17 cellular contexts compared by ENCODE assay signal in genomic region chr4:103026868-103027267, GRCh38. TPM values are rescaled to one million over a fixed set of nuclear protein-coding genes. Genes with fewer than 3 reads are reported as not detected.
DNase-seq lines count a peak whose midpoint lies in the region; ATAC-seq, FAIRE-seq and TF ChIP-seq lines count a peak whose summit lies in the region.
"Had no signal": no experiment of that assay in that cellular context is flagged by ENCODE, and none has a peak within 500 bp of the region (broad histone marks: within the 10 kb centered on the region; RNA-seq: fewer than 3 reads in every experiment).

No MANE protein-coding gene starts in this region.

- H2BK20ac ChIP-seq in IMR-90 (ENCODE audit: low read depth, low read length), result no peak overlapping the region

- no peak overlapping the region for H2AFZ ChIP-seq in IMR-90 (replicated peaks; ENCODE audit: low read length, poor library complexity)

- H3K9me3 ChIP-seq in IMR-90 (ENCODE audit: control insufficient read depth, insufficient read depth, low read length) (no peaks in the 10 kb centered on the region), small intestine (ENCODE audit: control insufficient read depth, low read depth) (no peaks in the 10 kb centered on the region)
- H3K9me3 ChIP-seq: A549, BE2C had no signal

- intact Hi-C loops in IMR-90 (cut with micrococcal nuclease), result no loop called here

- H3K4ac ChIP-seq in IMR-90 (ENCODE audit: low read depth, low read length), result no peak overlapping the region

- H2BK15ac ChIP-seq in IMR-90 (ENCODE audit: low read depth, low read length), result no peak overlapping the region

- H3K4me3 ChIP-seq in IMR-90 (ENCODE audit: insufficient read depth, low read depth, low read length), result no peak overlapping the region
- no peak overlapping the region for H3K4me3 ChIP-seq in fibroblast of mammary gland (ENCODE audit: control insufficient read depth, low read depth, low read length)
- H3K4me3 ChIP-seq in small intestine (ENCODE audit: low read depth in 1 of 2, low read length in 2 of 2), result no peak overlapping the region
- H3K4me3 ChIP-seq: A549 had no signal

- H3K27ac ChIP-seq in IMR-90 (ENCODE audit: insufficient read depth, low read length) (no peak overlapping the region), small intestine (ENCODE audit: low read depth in 1 of 2, low read length in 1 of 2) (no peak overlapping the region)
- H3K27ac ChIP-seq: A549, C4-2B had no signal

- no CpG with 5 or more reads among the region's 1 CpG for WGBS in IMR-90 (ENCODE audit: extremely low coverage in 2 of 2, insufficient read length in 1 of 2), 2 experiments
- WGBS in small intestine, 3 donors, result 97 to 100% (median 100%) methylated on average over 1 of the region's 1 CpG

- H3K4me2 ChIP-seq in IMR-90 (ENCODE audit: low read depth, low read length), result no peak overlapping the region
- H3K4me2 ChIP-seq: A549 had no signal

- H3K4me1 ChIP-seq in IMR-90 (ENCODE audit: control insufficient read depth, insufficient read depth, low read length), result no peaks in the 10 kb centered on the region
- peaks cover 0 to 2% of the 10 kb centered on the region in 2 donors for H3K4me1 ChIP-seq in small intestine (ENCODE audit: control insufficient read depth in 2 of 2, insufficient read depth in 1 of 2, low read depth in 1 of 2, low read length in 1 of 2)
- H3K4me1 ChIP-seq: A549, BE2C had no signal

- no peak overlapping the region for H3K23ac ChIP-seq in IMR-90 (ENCODE audit: low read depth, low read length)

- H3K27me3 ChIP-seq in IMR-90 (ENCODE audit: control insufficient read depth, insufficient read depth, low read length), result no peaks in the 10 kb centered on the region
- H3K27me3 ChIP-seq in small intestine (ENCODE audit: control insufficient read depth in 2 of 2, insufficient read depth in 2 of 2, low read length in 2 of 2), result no peaks in the 10 kb centered on the region
- H3K27me3 ChIP-seq: BE2C had no signal

- TF ChIP-seq RAD21 in IMR-90 (IDR thresholded peaks at IDR 0.05; ENCODE audit: low read length), result no peak

- POLR2A ChIA-PET in IMR-90 (lab: Charles Lee; ENCODE audit: unreplicated experiment), result no interaction called here

- no peak overlapping the region for H2BK120ac ChIP-seq in IMR-90 (ENCODE audit: low read depth, low read length)

- peak; percentile 13 for DNase-seq in IMR-90
- peak; percentile 21 for DNase-seq in amniotic epithelial cell (ENCODE audit: low read depth)
- DNase-seq in fibroblast of mammary gland (ENCODE audit: low read depth), result peak; percentile 47
- peak; percentile 37 for DNase-seq in small intestine
- DNase-seq in NCI-H187 (lab: John Stamatoyannopoulos, UW), result no peak
- DNase-seq in NCI-H446 treated with DMSO at 0.1 percent for 48 hours (lab: John Stamatoyannopoulos, UW), result no peak
- DNase-seq: BE2C; CD4-positive, alpha-beta memory T cell; DMS79 treated with DMSO at 0.1 percent for 48 hours; EL; GOT3; H9 had no signal

- H2BK5ac ChIP-seq in IMR-90 (ENCODE audit: low read depth, low read length, poor library complexity, severe bottlenecking), result no peak overlapping the region

- H4K91ac ChIP-seq in IMR-90 (ENCODE audit: insufficient read depth, low read depth, low read length), result no peak overlapping the region

- no peaks in the 10 kb centered on the region for H4K20me1 ChIP-seq in IMR-90 (ENCODE audit: insufficient read depth, low read length)

- no TSS peak for BruUV-seq in IMR-90 (replicated peaks; lab: Mats Ljungman, UMichigan)

- H3K9ac ChIP-seq in IMR-90 (ENCODE audit: low read depth, low read length), result no peak overlapping the region

- H3K14ac ChIP-seq in IMR-90 (replicated peaks; ENCODE audit: low read depth, low read length), result no peak overlapping the region

- no peak for TF ChIP-seq CTCF in IMR-90 (conservative IDR thresholded peaks at IDR 0.05; ENCODE audit: low read depth, low read length)
- no peak for TF ChIP-seq CTCF in fibroblast of mammary gland (conservative IDR thresholded peaks at IDR 0.05; ENCODE audit: control insufficient read depth, insufficient read depth, low read depth, low read length)

- in situ Hi-C loops in IMR-90 (cut with MboI; ENCODE audit: low sequenced_read_pairs), result no loop called here

- H3K79me1 ChIP-seq in IMR-90 (ENCODE audit: low read depth in 1 of 2, low read length in 2 of 2), result no peaks in the 10 kb centered on the region

- no peak overlapping the region for H3K18ac ChIP-seq in IMR-90 (ENCODE audit: low read depth, low read length)

- FAIRE-seq in small intestine (lab: Jason Lieb, UNC), result peak; percentile 62
- FAIRE-seq: A549, GM12891 had no signal

- CTCF ChIA-PET in IMR-90 (lab: Yijun Ruan, JAX), result no interaction called here

- no peak overlapping the region for H3K56ac ChIP-seq in IMR-90 (ENCODE audit: extremely low read depth, insufficient read depth, low read length)

- TF ChIP-seq POLR2A in IMR-90 (IDR thresholded peaks at IDR 0.05; ENCODE audit: low read depth, low read length), result no peak

- no peaks in the 10 kb centered on the region for H3K9me1 ChIP-seq in IMR-90 (ENCODE audit: insufficient read depth, low read length)

- no peak overlapping the region for H2AK9ac ChIP-seq in IMR-90 (replicated peaks; ENCODE audit: low read depth, low read length, poor library complexity)

- ATAC-seq in IMR-90 (ENCODE audit: low read depth), result no peak
- no peak for ATAC-seq in GM19452 (IDR thresholded peaks at IDR 0.05; ENCODE audit: unreplicated experiment)
- ATAC-seq: A549 had no signal

- H4K8ac ChIP-seq in IMR-90 (ENCODE audit: low read depth in 2 of 2, low read length in 2 of 2), result no peak overlapping the region

- dilution Hi-C loops in IMR-90 (cut with HindIII; ENCODE audit: low sequenced_read_pairs, unreplicated experiment), result no loop called here

- H3K36me3 ChIP-seq in IMR-90 (ENCODE audit: control insufficient read depth, insufficient read depth, low read length) (no peaks in the 10 kb centered on the region; the same call in 1 of the 2 replicates), small intestine (ENCODE audit: control insufficient read depth in 2 of 2, insufficient read depth in 2 of 2, low read length in 2 of 2) (no peaks in the 10 kb centered on the region)
- H3K36me3 ChIP-seq: BE2C had no signal

- no peak overlapping the region for H4K5ac ChIP-seq in IMR-90 (ENCODE audit: low read depth, low read length)

- no peak overlapping the region for H2AK5ac ChIP-seq in IMR-90 (ENCODE audit: low read depth, low read length)

TF ChIP-seq in IMR-90, 13 proteins besides CTCF, POLR2A, EP300 and RAD21:
- no peak for TF ChIP-seq MAZ (IDR thresholded peaks at IDR 0.05; ENCODE audit: borderline replicate concordance, low read depth, low read length)
- no peak for TF ChIP-seq CEBPB (IDR thresholded peaks at IDR 0.05; ENCODE audit: low read depth, low read length)
- TF ChIP-seq USF2 (IDR thresholded peaks at IDR 0.05; ENCODE audit: low read depth, low read length), result no peak
- no peak for TF ChIP-seq CHD1 (IDR thresholded peaks at IDR 0.05; ENCODE audit: low read depth, low read length)
- no peak for TF ChIP-seq RCOR1 (IDR thresholded peaks at IDR 0.05; ENCODE audit: insufficient replicate concordance, low read length)
- no peak for TF ChIP-seq SMC3 (IDR thresholded peaks at IDR 0.05; ENCODE audit: low read depth, low read length)

RNA-seq across cellular contexts. Expression of gene SLC9B1, which starts 7.4 kb away (rescaled TPM):
- 0.18 and 0.28 TPM in 2 replicates for total RNA-seq in IMR-90 (2012; rRNA removed)
- polyA plus RNA-seq in IMR-90 (2012; rRNA removed), result 0.07 TPM in 1 of 2 replicates, not detected in the other
- 0.26 TPM in 1 of 2 replicates, not detected in the other for polyA plus RNA-seq in IMR-90 (2012; cell fraction: cytosol; rRNA removed)
- polyA plus RNA-seq in IMR-90 (2012; cell fraction: nucleus; rRNA removed; ENCODE audit: low replicate concordance), result 0.15 TPM in 1 of 2 replicates, not detected in the other
- under 1 TPM in 1 of 3 donors, not detected in 2; 0.18 TPM for polyA plus RNA-seq in small intestine
- total RNA-seq: HT-29 had no signal

RNA-seq across cellular contexts. Expression of gene SLC9B2, which starts 49.7 kb away (rescaled TPM):
- 9.0 and 11.4 TPM in 2 replicates for total RNA-seq in IMR-90 (2012; rRNA removed)
- polyA plus RNA-seq in IMR-90 (2012; rRNA removed) (5.5 and 5.7 TPM in 2 replicates), small intestine (1 to 10 TPM; 3.8 to 5.8 (median 4.0) TPM)
- polyA plus RNA-seq in IMR-90 (2012; cell fraction: cytosol; rRNA removed), result 1.5 and 1.9 TPM in 2 replicates
- polyA plus RNA-seq in IMR-90 (2012; cell fraction: nucleus; rRNA removed; ENCODE audit: low replicate concordance), result 2.0 and 4.7 TPM in 2 replicates

Comparison
In these comparisons a context has a peak if more than half of its experiments do, and no peak if none do; other contexts are left out.
1. DNase-seq: peak in IMR-90 (single experiment), amniotic epithelial cell (single experiment), fibroblast of mammary gland (single experiment) and small intestine (single experiment); none in NCI-H187 (0 of 2) and NCI-H446 treated with DMSO at 0.1 percent for 48 hours (single experiment).